Comparison of ENCODE assay signal across 22 cellular contexts in genomic region chr9:135608294-135608998, GRCh38. TPM values are rescaled to one million over a fixed set of nuclear protein-coding genes. Genes with fewer than 3 reads are reported as not detected.
DNase-seq lines count a peak whose midpoint lies in the region; ATAC-seq and TF ChIP-seq lines count a peak whose summit lies in the region.
"Had no signal": no experiment of that assay in that cellular context is flagged by ENCODE, and none has a peak within 500 bp of the region (broad histone marks: within the 10 kb centered on the region; RNA-seq: fewer than 3 reads in every experiment).

No MANE protein-coding gene starts in this region.

- H3K9me3 ChIP-seq in RWPE2 (ENCODE audit: severe bottlenecking) (no peaks in the 10 kb centered on the region), hepatocyte (ENCODE audit: low read depth) (no peaks in the 10 kb centered on the region), sigmoid colon (no peaks in the 10 kb centered on the region)
- H3K9me3 ChIP-seq: A549; BLaER1 treated with 17β-estradiol and CSF1 and Interleukin-3, amounts not matched to agents 10 nM and 100 nM had no signal

- H3K4me1 Mint-ChIP-seq in stimulated activated memory B cell treated with anti-CD40 and anti-IgM and Interleukin-4, amounts not matched to agents 10 μg/mL and 1 μg/mL and 100 μg/mL, for 72 hours, result no peaks in the 10 kb centered on the region
- H3K4me1 Mint-ChIP-seq: CD8-positive, alpha-beta memory T cell had no signal

- H3K36me3 Mint-ChIP-seq in stimulated activated memory B cell treated with anti-CD40 and anti-IgM and Interleukin-4, amounts not matched to agents 10 μg/mL and 1 μg/mL and 100 μg/mL, for 72 hours, result no peaks in the 10 kb centered on the region
- H3K36me3 Mint-ChIP-seq: CD8-positive, alpha-beta memory T cell had no signal

- no peak overlapping the region for H3K4me2 ChIP-seq in hepatocyte
- H3K4me2 ChIP-seq: A549; BLaER1 treated with 17β-estradiol and CSF1 and Interleukin-3, amounts not matched to agents 10 nM and 100 nM; GM23338; KMS-11 had no signal

- TF ChIP-seq EP300 in sigmoid colon (IDR thresholded peaks at IDR 0.05), result no peak

- peak; percentile 48 for DNase-seq in activated effector memory CD4-positive, alpha-beta T cell treated with anti-CD3 and anti-CD28 coated beads, Interleukin-2, amount 50 U/mL, for 16 hours
- no peak for DNase-seq in activated effector memory CD4-positive, alpha-beta T cell treated with Interleukin-2 at 50 U/mL for 16 hours
- DNase-seq in RWPE2 (ENCODE audit: low spot score), result peak; percentile 38
- DNase-seq in hepatocyte (ENCODE audit: low spot score), result peak; percentile 3
- peak; percentile 47 for DNase-seq in sigmoid colon
- no peak for DNase-seq in HCEC 1CT
- DNase-seq: GF-D8; NCI-H1436 treated with DMSO at 0.1 percent for 48 hours; NCI-H2029 treated with DMSO at 0.1 percent for 48 hours; NCI-H2171 treated with DMSO at 0.1 percent for 48 hours; NCI-H446 treated with DMSO at 0.1 percent for 48 hours; NK-92 treated with Interleukin-12 subunit alpha and Interleukin-12 subunit beta, amount 100 ng/mL, for 24 hours had no signal

- H3K36me3 ChIP-seq in RWPE2 (ENCODE audit: low read depth) (no peaks in the 10 kb centered on the region), hepatocyte (replicated peaks; ENCODE audit: insufficient read depth, low read depth) (no peaks in the 10 kb centered on the region), sigmoid colon (no peaks in the 10 kb centered on the region)
- H3K36me3 ChIP-seq: BLaER1 treated with 17β-estradiol and CSF1 and Interleukin-3, amounts not matched to agents 10 nM and 100 nM had no signal

- no peak for TF ChIP-seq CTCF in RWPE2 (IDR thresholded peaks at IDR 0.05; ENCODE audit: poor library complexity, severe bottlenecking)
- no peak for TF ChIP-seq CTCF in hepatocyte (IDR thresholded peaks at IDR 0.05; ENCODE audit: poor library complexity)
- TF ChIP-seq CTCF in sigmoid colon (IDR thresholded peaks at IDR 0.05), result no peak

- no peak for TF ChIP-seq POLR2A in sigmoid colon (IDR thresholded peaks at IDR 0.05)

- no peaks in the 10 kb centered on the region for H3K27me3 ChIP-seq in RWPE2 (ENCODE audit: insufficient read depth, poor library complexity, severe bottlenecking)
- H3K27me3 ChIP-seq in hepatocyte, result no peaks in the 10 kb centered on the region
- H3K27me3 ChIP-seq in sigmoid colon, result peaks cover 0 to 31% (median 12%) of the 10 kb centered on the region in 3 donors
- H3K27me3 ChIP-seq: BLaER1 treated with 17β-estradiol and CSF1 and Interleukin-3, amounts not matched to agents 10 nM and 100 nM had no signal

- H3K9me3 Mint-ChIP-seq in stimulated activated memory B cell treated with anti-CD40 and anti-IgM and Interleukin-4, amounts not matched to agents 10 μg/mL and 1 μg/mL and 100 μg/mL, for 72 hours, result peaks cover 12% of the 10 kb centered on the region

- 94% methylated on average over 18 of the region's 22 CpGs for WGBS in hepatocyte (ENCODE audit: low lambda C conversion rate, missing lambda C conversion rate)
- 79 to 86% methylated on average over 22 of the region's 22 CpGs for WGBS in sigmoid colon, 2 donors

- no peak for ATAC-seq in RWPE2 (ENCODE audit: low read depth)
- no peak for ATAC-seq in HG02970 (IDR thresholded peaks at IDR 0.05; ENCODE audit: low FRiP score, unreplicated experiment)
- no peak for ATAC-seq in stimulated activated memory B cell treated with anti-CD40 and anti-IgM and Interleukin-4, amounts not matched to agents 10 μg/mL and 1 μg/mL and 100 μg/mL, for 72 hours
- ATAC-seq: A549, GM23338, HepG2 had no signal

- H3K4me1 ChIP-seq in RWPE2 (ENCODE audit: insufficient read depth, poor library complexity, severe bottlenecking), result no peaks in the 10 kb centered on the region
- H3K4me1 ChIP-seq in hepatocyte (ENCODE audit: insufficient read depth), result no peaks in the 10 kb centered on the region
- no peaks in the 10 kb centered on the region for H3K4me1 ChIP-seq in sigmoid colon
- H3K4me1 ChIP-seq: A549 had no signal

- H3K79me2 ChIP-seq in hepatocyte, result no peaks in the 10 kb centered on the region

- H4K20me1 ChIP-seq in hepatocyte (ENCODE audit: insufficient read depth, poor library complexity, severe bottlenecking), result no peaks in the 10 kb centered on the region

- H3K4me3 ChIP-seq in RWPE2 (ENCODE audit: severe bottlenecking) (no peak overlapping the region), hepatocyte (no peak overlapping the region), sigmoid colon (no peak overlapping the region)
- H3K4me3 ChIP-seq: A549; BLaER1 treated with 17β-estradiol and CSF1 and Interleukin-3, amounts not matched to agents 10 nM and 100 nM; GM23338 had no signal

- H2AFZ ChIP-seq in hepatocyte, result no peak overlapping the region
- H2AFZ ChIP-seq: GM23338 had no signal

- H3K27ac Mint-ChIP-seq in stimulated activated memory B cell treated with anti-CD40 and anti-IgM and Interleukin-4, amounts not matched to agents 10 μg/mL and 1 μg/mL and 100 μg/mL, for 72 hours, result no peak overlapping the region
- H3K27ac Mint-ChIP-seq: CD8-positive, alpha-beta memory T cell; GM23338 had no signal

- peaks cover 27% of the 10 kb centered on the region for H3K27me3 Mint-ChIP-seq in stimulated activated memory B cell treated with anti-CD40 and anti-IgM and Interleukin-4, amounts not matched to agents 10 μg/mL and 1 μg/mL and 100 μg/mL, for 72 hours

- intact Hi-C loops in sigmoid colon (cut with DNase I), result no loop called here

- no peaks in the 10 kb centered on the region for H3K9me2 ChIP-seq in hepatocyte (replicated peaks; ENCODE audit: insufficient read depth)

- H3K27ac ChIP-seq in RWPE2 (ENCODE audit: poor library complexity, severe bottlenecking) (no peak overlapping the region), hepatocyte (no peak overlapping the region), sigmoid colon (no peak overlapping the region)
- H3K27ac ChIP-seq: A549; BLaER1 treated with 17β-estradiol and CSF1 and Interleukin-3, amounts not matched to agents 10 nM and 100 nM; KMS-11 had no signal

- no peak overlapping the region for H3K4me3 Mint-ChIP-seq in stimulated activated memory B cell treated with anti-CD40 and anti-IgM and Interleukin-4, amounts not matched to agents 10 μg/mL and 1 μg/mL and 100 μg/mL, for 72 hours
- H3K4me3 Mint-ChIP-seq: CD8-positive, alpha-beta memory T cell; GM23338 had no signal

RNA-seq across cellular contexts. Expression of gene GLT6D1, which starts 30.9 kb away (rescaled TPM):
- 0.20 TPM in 2 replicates for total RNA-seq in hepatocyte
- not detected in 2 replicates for polyA plus RNA-seq in hepatocyte
- not detected for total RNA-seq in sigmoid colon
- not detected for polyA plus RNA-seq in sigmoid colon
- total RNA-seq: CD8-positive, alpha-beta memory T cell; GM23338; HepG2; M059J; OCI-LY7 had no signal
- polyA plus RNA-seq: A549; CD8-positive, alpha-beta memory T cell; GM23338; HepG2 had no signal

RNA-seq across cellular contexts. Expression of gene PAEP, which starts 46.9 kb away (rescaled TPM):
- total RNA-seq in hepatocyte (not detected in 2 replicates), sigmoid colon (not detected)
- polyA plus RNA-seq in hepatocyte (1.8 TPM in 1 of 2 replicates, not detected in the other), sigmoid colon (not detected)
- total RNA-seq: CD8-positive, alpha-beta memory T cell; GM23338; M059J; OCI-LY7 had no signal
- polyA plus RNA-seq: A549; CD8-positive, alpha-beta memory T cell; GM23338 had no signal

RNA-seq across cellular contexts. Expression of gene LCN9, which starts 54.7 kb away (rescaled TPM):
- total RNA-seq in hepatocyte (2.2 and 2.6 TPM in 2 replicates), sigmoid colon (not detected)
- polyA plus RNA-seq in hepatocyte (13.4 and 21.6 TPM in 2 replicates), sigmoid colon (not detected)
- total RNA-seq: CD8-positive, alpha-beta memory T cell; GM23338; HepG2; M059J; OCI-LY7 had no signal
- polyA plus RNA-seq: A549; CD8-positive, alpha-beta memory T cell; GM23338; HepG2 had no signal

Comparison
In these comparisons a context has a peak if more than half of its experiments do, and no peak if none do; other contexts are left out.
1. DNase-seq: peak in activated effector memory CD4-positive, alpha-beta T cell treated with anti-CD3 and anti-CD28 coated beads, Interleukin-2, amount 50 U/mL, for 16 hours (single experiment), RWPE2 (single experiment), hepatocyte (single experiment) and sigmoid colon (single experiment); none in activated effector memory CD4-positive, alpha-beta T cell treated with Interleukin-2 at 50 U/mL for 16 hours (single experiment) and HCEC 1CT (single experiment).